9 cellular contexts compared by ENCODE assay signal in the genomic region with DNA sequence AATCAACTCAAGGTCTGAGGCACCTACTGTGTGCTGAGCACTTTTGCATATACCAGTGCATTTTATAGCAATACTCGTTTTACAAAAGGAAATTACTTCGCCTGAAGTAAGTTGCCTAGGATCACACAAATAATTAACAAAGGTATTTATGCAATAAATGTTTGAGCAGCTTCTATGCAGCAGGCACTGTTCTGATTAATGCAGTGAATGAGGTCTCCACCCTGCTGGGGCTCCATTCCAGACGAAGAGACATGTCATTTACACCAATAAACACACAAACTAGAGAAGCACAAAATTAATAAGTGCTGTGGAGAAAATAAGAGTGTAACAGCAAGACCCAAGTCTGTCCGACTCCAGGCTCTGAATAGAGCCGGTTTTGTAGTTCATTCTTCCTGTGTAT. TPM values are rescaled to one million over a fixed set of nuclear protein-coding genes. Genes with fewer than 3 reads are reported as not detected.
A peak's percentile ranks its signal among the peaks of the same experiment; 100 is the strongest.
DNase-seq lines count a peak whose midpoint lies in the region; ATAC-seq, FAIRE-seq and TF ChIP-seq lines count a peak whose summit lies in the region.
"Had no signal": no experiment of that assay in that cellular context is flagged by ENCODE, and none has a peak within 500 bp of the region (broad histone marks: within the 10 kb centered on the region; RNA-seq: fewer than 3 reads in every experiment).

No MANE protein-coding gene starts in this region.

- H3K4me1 ChIP-seq in HepG2 (ENCODE audit: insufficient read depth, low read length) (peaks cover 11% of the 10 kb centered on the region), right lobe of liver (no peaks in the 10 kb centered on the region), mesenchymal stem cell (ENCODE audit: control insufficient read depth, insufficient read depth, low read depth, low read length) (peaks cover 16% of the 10 kb centered on the region)

- no peak overlapping the region for H4K91ac ChIP-seq in mesenchymal stem cell (ENCODE audit: low read length)

- no peak for FAIRE-seq in HepG2 (lab: Jason Lieb, UNC)

- BruUV-seq in HepG2 (replicated peaks; lab: Mats Ljungman, UMichigan), result no TSS peak

- no peak overlapping the region for H2BK120ac ChIP-seq in mesenchymal stem cell (ENCODE audit: low read depth, low read length)

- WGBS in HepG2 (ENCODE audit: low lambda C conversion rate), result 25% methylated on average over 5 of the region's 5 CpGs
- 39% methylated on average over 5 of the region's 5 CpGs for WGBS in right lobe of liver (ENCODE audit: insufficient coverage, low coverage, low lambda C conversion rate, missing lambda C conversion rate)
- 95% methylated on average over 2 of the region's 5 CpGs for WGBS in mesenchymal stem cell

- CTCF ChIA-PET in HepG2 (lab: Yijun Ruan, JAX; ENCODE audit: low intra/inter-chr PET ratio, low total read pairs), result no interaction called here

- no peak overlapping the region for H3K23ac ChIP-seq in mesenchymal stem cell (ENCODE audit: low read length in 2 of 2)

- TF ChIP-seq RAD21 in HepG2 (CRISPR knock-in tag; IDR thresholded peaks at IDR 0.05), result no peak

- no peak overlapping the region for H4K8ac ChIP-seq in mesenchymal stem cell (ENCODE audit: low read length)

- H3K27ac ChIP-seq in HepG2 (ENCODE audit: extremely low read length, insufficient read depth, low read length) (no peak overlapping the region), right lobe of liver (no peak overlapping the region), brain microvascular endothelial cell (no peak overlapping the region), mesenchymal stem cell (ENCODE audit: low read length, poor library complexity, severe bottlenecking) (no peak overlapping the region)

- no peak overlapping the region for H3K18ac ChIP-seq in mesenchymal stem cell (ENCODE audit: low read depth in 1 of 2, low read length in 2 of 2)

- H2BK12ac ChIP-seq in mesenchymal stem cell (ENCODE audit: low read length in 2 of 2), result no peak overlapping the region

- no peak for DNase-seq in HepG2 (ENCODE audit: low spot score)
- no peak for DNase-seq in right lobe of liver
- no peak for DNase-seq in brain microvascular endothelial cell
- DNase-seq in mesenchymal stem cell, result no peak
- DNase-seq in DMS153 (lab: John Stamatoyannopoulos, UW), result no peak
- no peak for DNase-seq in NOMO-1 treated with dmso at 0.1 percent for 144 hours (lab: John Stamatoyannopoulos, UW; ENCODE audit: unreplicated experiment)
- no peak for DNase-seq in effector CD8-positive, alpha-beta T cell (lab: John Stamatoyannopoulos, UW)
- DNase-seq: COR-L47 had no signal

- in situ Hi-C loops in HepG2 (cut with HindIII; ENCODE audit: extremely low pct_ligation_motif_present, low pct_unique_long_range_greater_than_20kb), result no loop called here
- in situ Hi-C loops in brain microvascular endothelial cell (cut with HindIII; ENCODE audit: low pct_ligation_motif_present, low sequenced_read_pairs), result no loop called here

- H3K79me1 ChIP-seq in mesenchymal stem cell (replicated peaks; ENCODE audit: low read length, poor library complexity, severe bottlenecking), result no peaks in the 10 kb centered on the region

- no peak overlapping the region for H3K4ac ChIP-seq in mesenchymal stem cell (ENCODE audit: low read depth in 1 of 2, low read length in 2 of 2)

- no peaks in the 10 kb centered on the region for H3K79me2 ChIP-seq in HepG2 (ENCODE audit: insufficient read depth, low read length)

- peak overlapping the region in 1 of 3 experiments; percentile 57; a peak in 2 of 6 replicates for H3K4me3 ChIP-seq in HepG2 (replicated peaks in 1 of 3; ENCODE audit: insufficient read depth in 1 of 3, low read depth in 2 of 3, low read length in 3 of 3)
- no peak overlapping the region for H3K4me3 ChIP-seq in right lobe of liver
- H3K4me3 ChIP-seq in brain microvascular endothelial cell (ENCODE audit: low read depth, low read length), result peak overlapping the region; percentile 50
- peak overlapping the region; percentile 48 to 73 for H3K4me3 ChIP-seq in mesenchymal stem cell (ENCODE audit: insufficient read depth in 1 of 2, low read depth in 1 of 2, low read length in 2 of 2)

- H3K4me2 ChIP-seq in HepG2 (ENCODE audit: low read depth, low read length), result peak overlapping the region; percentile 79; the same call in 1 of the 2 replicates
- no peak overlapping the region for H3K4me2 ChIP-seq in mesenchymal stem cell (ENCODE audit: low read length, poor library complexity, severe bottlenecking)

- H3K36me3 ChIP-seq in HepG2 (replicated peaks in 1 of 2; ENCODE audit: control insufficient read depth in 1 of 2, insufficient read depth in 2 of 2, low read length in 2 of 2), result no peaks in the 10 kb centered on the region
- H3K36me3 ChIP-seq in right lobe of liver, result no peaks in the 10 kb centered on the region
- H3K36me3 ChIP-seq in brain microvascular endothelial cell (replicated peaks), result no peaks in the 10 kb centered on the region
- peaks cover 0 to 2% of the 10 kb centered on the region in 2 experiments for H3K36me3 ChIP-seq in mesenchymal stem cell (ENCODE audit: control insufficient read depth in 1 of 2, insufficient read depth in 2 of 2, low read depth in 1 of 2, low read length in 2 of 2)

- POLR2A ChIA-PET in HepG2 (lab: Yijun Ruan, JAX), result interaction anchor here (1.0 kb wide), 1 partner anchor 14 kb away, joined by 3 read pairs; no protein-coding TSS in a partner anchor

- H3K9ac ChIP-seq in HepG2 (ENCODE audit: insufficient read depth, low read depth, low read length), result no peak overlapping the region
- peak overlapping the region; percentile 57 for H3K9ac ChIP-seq in mesenchymal stem cell (ENCODE audit: low read length)

- H4K20me1 ChIP-seq in HepG2 (ENCODE audit: insufficient read depth, low read length), result no peaks in the 10 kb centered on the region

- no peak overlapping the region for H2AK5ac ChIP-seq in mesenchymal stem cell (ENCODE audit: low read length, severe bottlenecking)

- no peak for ATAC-seq in HepG2
- ATAC-seq in right lobe of liver, result no peak
- no peak for ATAC-seq in GM21360 (IDR thresholded peaks at IDR 0.05; ENCODE audit: unreplicated experiment)

- H3K27me3 ChIP-seq in HepG2 (ENCODE audit: control insufficient read depth in 1 of 2, insufficient read depth in 2 of 2, low read length in 2 of 2), result peaks cover 1 to 3% of the 10 kb centered on the region in 2 experiments; a peak in 2 of 5 replicates
- peaks cover 0 to 7% of the 10 kb centered on the region in 2 donors for H3K27me3 ChIP-seq in right lobe of liver
- no peaks in the 10 kb centered on the region for H3K27me3 ChIP-seq in brain microvascular endothelial cell (replicated peaks)
- H3K27me3 ChIP-seq in mesenchymal stem cell (ENCODE audit: control insufficient read depth in 1 of 2, insufficient read depth in 1 of 2, low read length in 2 of 2), result peaks cover 0 to 13% of the 10 kb centered on the region in 2 experiments

- TF ChIP-seq POLR2A in HepG2 (IDR thresholded peaks at IDR 0.05; ENCODE audit: insufficient read depth in 1 of 2, low read depth in 2 of 2, low read length in 2 of 2) (no peak), right lobe of liver (IDR thresholded peaks at IDR 0.05) (no peak)

- no peak overlapping the region for H2BK15ac ChIP-seq in mesenchymal stem cell (ENCODE audit: low read depth, poor library complexity, severe bottlenecking)

- TF ChIP-seq EP300 in HepG2 (IDR thresholded peaks at IDR 0.05; ENCODE audit: low read depth in 2 of 2, low read length in 2 of 2), result no peak
- no peak for TF ChIP-seq EP300 in HepG2 (CRISPR knock-in tag; IDR thresholded peaks at IDR 0.05; ENCODE audit: borderline replicate concordance)

- intact Hi-C loops in HepG2 (cut with micrococcal nuclease; ENCODE audit: unreplicated experiment) (loop anchor here (5.0 kb wide), 1 partner anchor 285 kb away; no protein-coding TSS in a partner anchor), right lobe of liver (cut with DNase I) (no loop called here)

- H2AFZ ChIP-seq in HepG2 (ENCODE audit: low read length) (no peak overlapping the region), mesenchymal stem cell (ENCODE audit: low read depth, low read length) (no peak overlapping the region)

- H3K14ac ChIP-seq in mesenchymal stem cell (ENCODE audit: low read length in 2 of 2), result no peak overlapping the region

- no peak for TF ChIP-seq CTCF in HepG2 (CRISPR knock-in tag; IDR thresholded peaks at IDR 0.05)
- no peak for TF ChIP-seq CTCF in right lobe of liver (IDR thresholded peaks at IDR 0.05)
- TF ChIP-seq CTCF in brain microvascular endothelial cell (IDR thresholded peaks at IDR 0.05; ENCODE audit: low read depth, low read length, missing control alignments), result no peak

- no peak overlapping the region for H2BK5ac ChIP-seq in mesenchymal stem cell (ENCODE audit: low read depth, low read length, poor library complexity, severe bottlenecking)

- no peaks in the 10 kb centered on the region for H3K9me3 ChIP-seq in HepG2 (ENCODE audit: low read length)
- no peaks in the 10 kb centered on the region for H3K9me3 ChIP-seq in right lobe of liver
- H3K9me3 ChIP-seq in mesenchymal stem cell (ENCODE audit: control insufficient read depth, low read length), result no peaks in the 10 kb centered on the region

TF ChIP-seq in HepG2, 621 proteins besides CTCF, POLR2A, EP300 and RAD21 (continues in another document):
- no peak for TF ChIP-seq RNF2 (conservative IDR thresholded peaks at IDR 0.05; ENCODE audit: low read depth)

RNA-seq across cellular contexts. Expression of a gene that starts 17.5 kb away (rescaled TPM):
- total RNA-seq in HepG2 (2016; rRNA removed; fragmentation: Illumina TruSeq; extraction: Trizol) (not detected in 2 replicates), right lobe of liver (under 1 TPM in 3 of 6 experiments, not detected in 3; 0.06 to 0.15 (median 0.11) TPM)
- not detected in 2 replicates for total RNA-seq in HepG2 (2016; cell fraction: cytosol; rRNA removed; fragmentation: Illumina TruSeq; extraction: Trizol; ENCODE audit: low read depth)
- total RNA-seq in HepG2 (2016; cell fraction: insoluble cytoplasmic fraction; rRNA removed; fragmentation: Illumina TruSeq; extraction: Trizol), result not detected in 2 replicates
- total RNA-seq in HepG2 (2016; cell fraction: membrane; rRNA removed; fragmentation: Illumina TruSeq; extraction: Trizol), result not detected in 2 replicates
- total RNA-seq in HepG2 (2016; cell fraction: nucleus; rRNA removed; fragmentation: Illumina TruSeq; extraction: Trizol), result not detected in 2 replicates
- not detected in 2 replicates for polyA plus RNA-seq in HepG2 (2011; rRNA removed)
- polyA plus RNA-seq in HepG2 (2011; cell fraction: cytosol; rRNA removed), result not detected in 2 replicates
- polyA plus RNA-seq in HepG2 (2011; cell fraction: nucleus; rRNA removed), result not detected in 2 replicates
- not detected in 2 replicates for polyA plus RNA-seq in HepG2 (2012)
- polyA plus RNA-seq in HepG2 (2016; cell fraction: cytosol; fragmentation: Illumina TruSeq; extraction: Trizol; ENCODE audit: low read depth), result not detected in 2 replicates
- not detected in 2 replicates for polyA plus RNA-seq in HepG2 (2016; cell fraction: insoluble cytoplasmic fraction; fragmentation: Illumina TruSeq; extraction: Trizol; ENCODE audit: low read depth)
- polyA plus RNA-seq in HepG2 (2016; cell fraction: membrane; fragmentation: Illumina TruSeq; extraction: Trizol; ENCODE audit: low read depth), result not detected in 2 replicates
- polyA plus RNA-seq in HepG2 (2016; cell fraction: nucleus; fragmentation: Illumina TruSeq; extraction: Trizol; ENCODE audit: insufficient read depth, low read depth), result not detected in 2 replicates
- 2.3 TPM in 1 of 2 replicates, not detected in the other for polyA minus RNA-seq in HepG2 (2011; rRNA and poly(A)+ RNA removed; ENCODE audit: low replicate concordance)
- polyA minus RNA-seq in HepG2 (2011; cell fraction: cytosol; rRNA and poly(A)+ RNA removed), result not detected in 2 replicates
- polyA minus RNA-seq in HepG2 (2011; cell fraction: nucleus; rRNA and poly(A)+ RNA removed), result not detected in 2 replicates
- 0.04 TPM for polyA plus RNA-seq in mesenchymal stem cell (2013, experiment 1 of 2)
- polyA plus RNA-seq in mesenchymal stem cell (2013, experiment 2 of 2), result 0.03 TPM

Comparison
In these comparisons a context has a peak if more than half of its experiments do, and no peak if none do; other contexts are left out.
1. H3K4me3 ChIP-seq: peak in brain microvascular endothelial cell (single experiment) and mesenchymal stem cell (2 of 2); none in right lobe of liver (0 of 3).